ENCODE assay signal across 9 cellular contexts in genomic region chr3:31232049-31233040, GRCh38.
DNase-seq lines count a peak whose midpoint lies in the region; ATAC-seq and TF ChIP-seq lines count a peak whose summit lies in the region.
"Had no signal": no experiment of that assay in that cellular context is flagged by ENCODE, and none has a peak within 500 bp of the region (broad histone marks: within the 10 kb centered on the region; RNA-seq: fewer than 3 reads in every experiment).

No MANE protein-coding gene starts in this region.

- H3K4me3 Mint-ChIP-seq in CD8-positive, alpha-beta memory T cell = peak overlapping the region in 2 of 7 donors; percentile 46 to 47
- no peak overlapping the region for H3K4me3 Mint-ChIP-seq in osteocyte (ENCODE audit: unreplicated experiment)

- no peaks in the 10 kb centered on the region for H3K36me3 ChIP-seq in CD8-positive, alpha-beta memory T cell (ENCODE audit: insufficient read depth, low read length)
- H3K36me3 ChIP-seq: cardiac muscle cell had no signal

- H3K9me3 ChIP-seq in CD8-positive, alpha-beta memory T cell (ENCODE audit: low read length) = no peaks in the 10 kb centered on the region

- peak overlapping the region in 7 of 8 donors; percentile 23 to 83 (median 45) for H3K27ac Mint-ChIP-seq in CD8-positive, alpha-beta memory T cell
- no peak overlapping the region for H3K27ac Mint-ChIP-seq in osteocyte (ENCODE audit: unreplicated experiment)

- no peak for TF ChIP-seq CTCF in osteocyte (IDR thresholded peaks at IDR 0.05)

- no peaks in the 10 kb centered on the region for H3K9me3 Mint-ChIP-seq in CD8-positive, alpha-beta memory T cell
- no peaks in the 10 kb centered on the region for H3K9me3 Mint-ChIP-seq in osteocyte (ENCODE audit: unreplicated experiment)

- no peak for DNase-seq in CD8-positive, alpha-beta memory T cell
- DNase-seq in SIG-M5 treated with dmso at 0.1 percent for 504 hours (lab: John Stamatoyannopoulos, UW; ENCODE audit: unreplicated experiment) (peak; percentile 97), left cardiac atrium (no peak), NCI-H128 (lab: John Stamatoyannopoulos, UW; ENCODE audit: unreplicated experiment) (no peak), NCI-H748 treated with DMSO at 0.1 percent for 48 hours (lab: John Stamatoyannopoulos, UW) (no peak), osteocyte (ENCODE audit: extremely low spot score, unreplicated experiment) (no peak)

- H3K4me1 ChIP-seq in CD8-positive, alpha-beta memory T cell (ENCODE audit: insufficient read depth, low read length) = peaks cover 60% of the 10 kb centered on the region

- CTCF ChIA-PET in CD8-positive, alpha-beta memory T cell (lab: Charles Lee) = interaction anchor here (1.3 kb wide), 1 partner anchor 13 kb away, joined by 4 read pairs; no protein-coding TSS in a partner anchor

- ATAC-seq in GM21825 (IDR thresholded peaks at IDR 0.05; ENCODE audit: unreplicated experiment) (peak; percentile 39), left cardiac atrium (peak; percentile 23 to 69), GM19023 (IDR thresholded peaks at IDR 0.05; ENCODE audit: unreplicated experiment) (no peak)

- H3K27me3 Mint-ChIP-seq in CD8-positive, alpha-beta memory T cell = peaks cover 0 to 3% of the 10 kb centered on the region in 2 donors
- H3K27me3 Mint-ChIP-seq in osteocyte (ENCODE audit: unreplicated experiment) = peaks cover 25% of the 10 kb centered on the region

- H3K27ac ChIP-seq in CD8-positive, alpha-beta memory T cell (ENCODE audit: low read depth, low read length) = no peak overlapping the region
- H3K27ac ChIP-seq: cardiac muscle cell had no signal

- POLR2A ChIA-PET in CD8-positive, alpha-beta memory T cell (lab: Charles Lee) = interaction anchor here (0.6 kb wide), 1 partner anchor 30 kb away, joined by 3 read pairs; no protein-coding TSS in a partner anchor

- H3K4me3 ChIP-seq in CD8-positive, alpha-beta memory T cell (ENCODE audit: low read length) = no peak overlapping the region
- H3K4me3 ChIP-seq: cardiac muscle cell had no signal

- H3K36me3 Mint-ChIP-seq in CD8-positive, alpha-beta memory T cell = no peaks in the 10 kb centered on the region
- no peaks in the 10 kb centered on the region for H3K36me3 Mint-ChIP-seq in osteocyte (ENCODE audit: unreplicated experiment)

- H3K4me1 Mint-ChIP-seq in CD8-positive, alpha-beta memory T cell = peaks cover 58 to 78% (median 72%) of the 10 kb centered on the region in 3 donors
- H3K4me1 Mint-ChIP-seq in osteocyte (ENCODE audit: unreplicated experiment) = peaks cover 12% of the 10 kb centered on the region

- intact Hi-C loops in left cardiac atrium (cut with DNase I) = no loop called here

- H3K27me3 ChIP-seq in CD8-positive, alpha-beta memory T cell (ENCODE audit: insufficient read depth, low read length, poor library complexity, severe bottlenecking) = no peaks in the 10 kb centered on the region
- H3K27me3 ChIP-seq: cardiac muscle cell had no signal
